Comparison of ENCODE assay signal across 10 cellular contexts in genomic region chr11:1027483-1028290, GRCh38. TPM values are rescaled to one million over a fixed set of nuclear protein-coding genes. Genes with fewer than 3 reads are reported as not detected.
"Had no signal": no experiment of that assay in that cellular context is flagged by ENCODE, and none has a peak within 500 bp of the region (broad histone marks: within the 10 kb centered on the region; RNA-seq: fewer than 3 reads in every experiment).

No MANE protein-coding gene starts in this region.

- H3K27ac ChIP-seq: GM23248 had no signal

- H3K4me1 ChIP-seq: HAP-1 had no signal

- H3K36me3 ChIP-seq: HAP-1 had no signal

- FAIRE-seq: K562 had no signal

- H2AFZ ChIP-seq: GM23248 had no signal

- DNase-seq: GM23248, GOT3, H7, HFFc6, IMR-90, KG1 had no signal

- H3K9ac ChIP-seq: GM23248 had no signal

- H3K4me3 ChIP-seq: GM23248, HAP-1, K562 had no signal

- H3K9me3 ChIP-seq: HAP-1 had no signal

- ATAC-seq: HCT116, K562 had no signal

RNA-seq across cellular contexts. Expression of gene MUC6, which starts 8.8 kb away (rescaled TPM):
- total RNA-seq: GM23248, H4, H7, HFFc6, IMR-90, K562 had no signal
- polyA plus RNA-seq: GM23248, IMR-90, K562 had no signal

RNA-seq across cellular contexts. Expression of gene MUC2, which starts 47.0 kb away (rescaled TPM):
- total RNA-seq: GM23248, H4, H7, IMR-90 had no signal
- polyA plus RNA-seq: GM23248, IMR-90 had no signal
